ENCODE assay signal across 8 cellular contexts in the genomic region with DNA sequence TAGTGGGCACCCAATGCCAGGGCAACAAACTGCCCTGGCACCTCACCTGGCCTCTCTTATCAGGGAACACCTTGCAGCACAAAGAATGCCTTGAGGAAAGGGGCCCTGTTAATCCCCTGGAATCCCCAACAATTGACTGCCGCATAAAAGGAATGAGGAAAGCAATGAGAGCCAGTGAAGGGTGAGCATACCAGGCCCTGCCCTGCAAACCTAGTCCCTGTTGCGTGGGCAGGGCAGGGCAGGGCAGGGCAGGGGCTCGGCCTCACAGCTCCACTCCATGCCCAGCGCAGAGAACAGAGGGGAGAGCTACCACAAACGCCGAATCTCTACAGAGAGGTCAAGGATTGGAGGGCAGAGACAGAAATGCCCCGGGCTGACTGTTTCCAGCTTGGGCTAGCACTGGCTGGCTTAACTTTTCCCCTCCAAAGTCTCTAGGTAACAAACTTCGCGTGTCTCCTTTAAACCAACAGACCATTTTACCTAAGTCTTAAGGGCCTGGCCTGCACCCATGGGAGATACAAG.
DNase-seq lines count a peak whose midpoint lies in the region.

No MANE protein-coding gene starts in this region.

- DNase-seq in HCEC 1CT (peak; percentile 9), hepatic stellate cell (ENCODE audit: low spot score) (peak; percentile 22), skeletal muscle cell (ENCODE audit: low read depth) (no peak), NCI-H1436 (lab: John Stamatoyannopoulos, UW) (no peak), SHP77 (lab: John Stamatoyannopoulos, UW) (no peak), NCI-H1092 treated with DMSO at 0.1 percent for 48 hours (lab: John Stamatoyannopoulos, UW) (no peak)

- peak overlapping the region; percentile 90 for H3K27ac Mint-ChIP-seq in activated naive CD4-positive, alpha-beta T cell treated with anti-CD3 and anti-CD28 coated beads, Interleukin-2, amount 50 U/mL, for 24 hours

- H3K4me1 Mint-ChIP-seq in activated naive CD4-positive, alpha-beta T cell treated with anti-CD3 and anti-CD28 coated beads, Interleukin-2, amount 50 U/mL, for 24 hours, result peaks cover 66% of the 10 kb centered on the region

- H3K4me3 Mint-ChIP-seq in activated naive CD4-positive, alpha-beta T cell treated with anti-CD3 and anti-CD28 coated beads, Interleukin-2, amount 50 U/mL, for 24 hours, result peak overlapping the region; percentile 85

- H3K4me3 ChIP-seq in ACC112 (ENCODE audit: low read depth, low read length), result peak overlapping the region; percentile 83
- H3K4me3 ChIP-seq in skeletal muscle cell (ENCODE audit: low read depth, low read length), result peak overlapping the region; percentile 78

- peak overlapping the region; percentile 3 for H2AFZ ChIP-seq in ACC112 (ENCODE audit: low read length, unreplicated experiment)

- H3K27ac ChIP-seq in ACC112 (ENCODE audit: low read depth, low read length), result peak overlapping the region; percentile 74

- peaks cover 62% of the 10 kb centered on the region for H3K4me1 ChIP-seq in ACC112 (ENCODE audit: control insufficient read depth, insufficient read depth, low read length, unreplicated experiment)

- peaks cover 5% of the 10 kb centered on the region for H3K36me3 Mint-ChIP-seq in activated naive CD4-positive, alpha-beta T cell treated with anti-CD3 and anti-CD28 coated beads, Interleukin-2, amount 50 U/mL, for 24 hours

- H3K79me2 ChIP-seq in ACC112 (ENCODE audit: control insufficient read depth, insufficient read depth, low read length, unreplicated experiment), result peaks cover 61% of the 10 kb centered on the region

- H3K9me3 Mint-ChIP-seq in activated naive CD4-positive, alpha-beta T cell treated with anti-CD3 and anti-CD28 coated beads, Interleukin-2, amount 50 U/mL, for 24 hours, result no peaks in the 10 kb centered on the region

- no peaks in the 10 kb centered on the region for H3K27me3 Mint-ChIP-seq in activated naive CD4-positive, alpha-beta T cell treated with anti-CD3 and anti-CD28 coated beads, Interleukin-2, amount 50 U/mL, for 24 hours

- H3K36me3 ChIP-seq in ACC112 (ENCODE audit: insufficient read depth, low read length), result no peaks in the 10 kb centered on the region

- no peaks in the 10 kb centered on the region for H3K27me3 ChIP-seq in ACC112 (ENCODE audit: insufficient read depth, low read length)

Comparison
In these comparisons a context has a peak if more than half of its experiments do, and no peak if none do; other contexts are left out.
1. DNase-seq: peak in HCEC 1CT (single experiment) and hepatic stellate cell (single experiment); none in skeletal muscle cell (single experiment), NCI-H1436 (single experiment), SHP77 (0 of 2) and NCI-H1092 treated with DMSO at 0.1 percent for 48 hours (single experiment).